18 cellular contexts compared by ENCODE assay signal in genomic region chr2:53933329-53933728, GRCh38.
A peak's percentile ranks its signal among the peaks of the same experiment; 100 is the strongest.
DNase-seq lines count a peak whose midpoint lies in the region; ATAC-seq and TF ChIP-seq lines count a peak whose summit lies in the region.
"Had no signal": no experiment of that assay in that cellular context is flagged by ENCODE, and none has a peak within 500 bp of the region (broad histone marks: within the 10 kb centered on the region; RNA-seq: fewer than 3 reads in every experiment).

No MANE protein-coding gene starts in this region.

- CTCF ChIA-PET in RWPE1 (lab: Yijun Ruan, JAX) = no interaction called here

- DNase-seq in stimulated activated naive CD8-positive, alpha-beta T cell treated with anti-CD3 and anti-CD28 coated beads, Interleukin-15, amount 100 ng/mL, for 72 hours = no peak
- DNase-seq in stimulated activated naive CD8-positive, alpha-beta T cell treated with anti-CD3 and anti-CD28 coated beads, Interleukin-15, Interleukin-2, amounts not matched to agents 100 U/mL and 50 U/mL, for 24 hours = no peak
- no peak for DNase-seq in RWPE1 (ENCODE audit: low spot score)
- peak; percentile 16 for DNase-seq in kidney glomerular epithelial cell (lab: John Stamatoyannopoulos, UW)
- DNase-seq in cerebellar cortex (ENCODE audit: low spot score) = no peak
- DNase-seq in glomerular visceral epithelial cell (ENCODE audit: extremely low spot score) = no peak
- DNase-seq in nephron progenitor cell = no peak
- DNase-seq: CD4-positive, CD25-positive, alpha-beta regulatory T cell; KG1; NCI-H1092; NCI-H1436 treated with DMSO at 0.1 percent for 48 hours; NCI-H2029 treated with DMSO at 0.1 percent for 48 hours; NCI-H345; NCI-H524; NCI-H774; NK-92 treated with Interleukin-12 subunit alpha and Interleukin-12 subunit beta, amount 100 ng/mL, for 24 hours; Peyer's patch; SJCRH30 had no signal

- H3K9me3 Mint-ChIP-seq in stimulated activated naive CD8-positive, alpha-beta T cell treated with anti-CD3 and anti-CD28 coated beads, Interleukin-15, amount 100 ng/mL, for 72 hours = no peaks in the 10 kb centered on the region
- no peaks in the 10 kb centered on the region for H3K9me3 Mint-ChIP-seq in nephron progenitor cell
- H3K9me3 Mint-ChIP-seq: CD4-positive, CD25-positive, alpha-beta regulatory T cell had no signal

- TF ChIP-seq CTCF in RWPE1 (conservative IDR thresholded peaks at IDR 0.05; ENCODE audit: low read depth) = no peak
- TF ChIP-seq CTCF in nephron progenitor cell (IDR thresholded peaks at IDR 0.05) = no peak

- no peaks in the 10 kb centered on the region for H3K27me3 Mint-ChIP-seq in stimulated activated naive CD8-positive, alpha-beta T cell treated with anti-CD3 and anti-CD28 coated beads, Interleukin-15, amount 100 ng/mL, for 72 hours
- no peaks in the 10 kb centered on the region for H3K27me3 Mint-ChIP-seq in nephron progenitor cell (ENCODE audit: low read depth, poor library complexity)
- H3K27me3 Mint-ChIP-seq: CD4-positive, CD25-positive, alpha-beta regulatory T cell had no signal

- POLR2A ChIA-PET in RWPE1 (lab: Yijun Ruan, JAX; ENCODE audit: low non-redundant PET) = interaction anchor here (0.7 kb wide), 1 partner anchor 11 kb away, joined by 5 read pairs; no protein-coding TSS in a partner anchor

- peak overlapping the region; percentile 80 to 85 for H3K27ac Mint-ChIP-seq in stimulated activated naive CD8-positive, alpha-beta T cell treated with anti-CD3 and anti-CD28 coated beads, Interleukin-15, amount 100 ng/mL, for 72 hours
- H3K27ac Mint-ChIP-seq in nephron progenitor cell = no peak overlapping the region

- H3K4me3 Mint-ChIP-seq in stimulated activated naive CD8-positive, alpha-beta T cell treated with anti-CD3 and anti-CD28 coated beads, Interleukin-15, amount 100 ng/mL, for 72 hours = no peak overlapping the region
- H3K4me3 Mint-ChIP-seq in nephron progenitor cell = no peak overlapping the region
- H3K4me3 Mint-ChIP-seq: CD4-positive, CD25-positive, alpha-beta regulatory T cell had no signal

- H3K36me3 Mint-ChIP-seq in nephron progenitor cell (ENCODE audit: low read depth) = peaks cover 58% of the 10 kb centered on the region

- 0 out of 2 replicates have a peak overlapping the region, but pooled peaks have one; percentile 18 for H3K27ac ChIP-seq in RWPE1
- H3K27ac ChIP-seq: Peyer's patch, SJCRH30 had no signal

- no peak for ATAC-seq in stimulated activated naive CD8-positive, alpha-beta T cell treated with anti-CD3 and anti-CD28 coated beads, Interleukin-15, amount 100 ng/mL, for 72 hours
- ATAC-seq in stimulated activated naive CD8-positive, alpha-beta T cell treated with anti-CD3 and anti-CD28 coated beads, Interleukin-15, Interleukin-2, amounts not matched to agents 100 U/mL and 50 U/mL, for 24 hours = no peak

- H3K4me1 Mint-ChIP-seq in stimulated activated naive CD8-positive, alpha-beta T cell treated with anti-CD3 and anti-CD28 coated beads, Interleukin-15, amount 100 ng/mL, for 72 hours = no peaks in the 10 kb centered on the region
- H3K4me1 Mint-ChIP-seq in nephron progenitor cell = no peaks in the 10 kb centered on the region
